8 cellular contexts compared by ENCODE assay signal in the genomic region with DNA sequence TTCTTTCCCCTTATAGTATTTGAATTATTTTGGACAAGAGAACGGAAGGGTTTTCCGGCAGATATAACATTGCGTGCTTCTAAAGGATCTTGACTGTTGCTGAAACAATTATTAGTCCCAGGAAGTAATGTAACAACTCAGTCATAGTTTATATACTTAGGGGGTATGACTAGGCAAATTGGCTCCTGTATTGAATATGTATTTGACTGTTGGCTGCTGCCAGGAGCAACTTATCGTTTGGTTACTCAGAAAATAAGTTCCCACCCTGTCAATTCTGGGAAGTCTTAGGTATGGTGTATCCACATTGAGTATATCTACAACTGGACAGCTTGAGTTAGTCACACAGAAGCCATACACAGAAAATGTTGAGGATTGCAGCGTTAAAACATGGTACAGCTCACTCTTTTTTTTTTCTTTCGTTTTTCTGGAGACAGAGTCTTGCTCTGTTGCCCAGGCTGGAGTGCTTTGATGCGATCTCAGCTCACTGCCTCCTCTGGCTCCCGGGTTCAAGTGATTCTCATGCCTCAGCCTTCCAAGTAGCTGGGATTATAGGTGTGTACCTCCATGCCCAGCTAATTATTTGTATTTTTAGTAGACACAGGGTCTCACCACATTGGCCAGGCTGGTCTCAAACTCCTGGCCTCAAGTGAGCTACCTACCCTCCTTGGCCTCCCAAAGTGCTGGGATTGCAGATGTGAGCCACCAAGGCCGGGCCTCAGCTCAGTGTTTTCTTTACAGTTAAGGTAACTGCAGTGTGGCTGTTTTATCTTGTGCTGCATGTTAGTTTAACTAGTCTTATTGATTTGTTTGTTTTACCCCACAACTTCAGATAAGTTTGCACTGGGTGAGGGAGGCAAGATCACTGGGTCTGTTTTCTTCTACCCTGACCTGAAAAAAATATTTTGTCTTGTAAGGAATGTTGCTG. TPM values are rescaled to one million over a fixed set of nuclear protein-coding genes. Genes with fewer than 3 reads are reported as not detected.
DNase-seq lines count a peak whose midpoint lies in the region; ATAC-seq and TF ChIP-seq lines count a peak whose summit lies in the region.

No MANE protein-coding gene starts in this region.

- H3K27me3 ChIP-seq in iPS-20b (ENCODE audit: insufficient read depth, low read length), result no peaks in the 10 kb centered on the region

- intact Hi-C loops in activated B cell treated with CpG ODN at 0.5 μM for 24 hours (cut with micrococcal nuclease), result no loop called here

- peak overlapping the region; percentile 99 for H3K27ac Mint-ChIP-seq in activated CD4-positive, alpha-beta T cell treated with anti-CD3 and anti-CD28 coated beads, Interleukin-2, amount 10 ng/mL, durations not matched to agents 7 days and 5 days
- H3K27ac Mint-ChIP-seq in activated B cell treated with CpG ODN at 0.5 μM for 24 hours, result peak overlapping the region; percentile 96

- peak overlapping the region; percentile 78 for H3K4me3 Mint-ChIP-seq in activated CD4-positive, alpha-beta T cell treated with anti-CD3 and anti-CD28 coated beads, Interleukin-2, amount 10 ng/mL, durations not matched to agents 7 days and 5 days
- H3K4me3 Mint-ChIP-seq in activated B cell treated with CpG ODN at 0.5 μM for 24 hours, result peak overlapping the region; percentile 74

- no peaks in the 10 kb centered on the region for H3K27me3 Mint-ChIP-seq in activated CD4-positive, alpha-beta T cell treated with anti-CD3 and anti-CD28 coated beads, Interleukin-2, amount 10 ng/mL, durations not matched to agents 7 days and 5 days
- no peaks in the 10 kb centered on the region for H3K27me3 Mint-ChIP-seq in activated B cell treated with CpG ODN at 0.5 μM for 24 hours

- no peak for DNase-seq in activated CD4-positive, alpha-beta T cell treated with anti-CD3 and anti-CD28 coated beads, Interleukin-2, amount 10 ng/mL, durations not matched to agents 7 days and 5 days
- DNase-seq in activated CD4-positive, alpha-beta T cell treated with anti-CD3 and anti-CD28 coated beads, Interleukin-2, amount 50 U/mL, for 48 hours, result no peak
- DNase-seq in activated B cell treated with CpG ODN at 0.5 μM for 24 hours (no peak), KBM-7 (no peak), NCI-H1436 treated with DMSO at 0.1 percent for 48 hours (lab: John Stamatoyannopoulos, UW) (no peak), GM03348 (ENCODE audit: low spot score) (no peak)

- ATAC-seq in activated B cell treated with CpG ODN at 0.5 μM for 24 hours (ENCODE audit: low read depth), result no peak

- peaks cover 49% of the 10 kb centered on the region for H3K36me3 Mint-ChIP-seq in activated CD4-positive, alpha-beta T cell treated with anti-CD3 and anti-CD28 coated beads, Interleukin-2, amount 10 ng/mL, durations not matched to agents 7 days and 5 days (ENCODE audit: low read depth)
- H3K36me3 Mint-ChIP-seq in activated B cell treated with CpG ODN at 0.5 μM for 24 hours (ENCODE audit: low read depth), result peaks cover 57% of the 10 kb centered on the region

- 0 out of 2 replicates have a peak overlapping the region, but pooled peaks have one; percentile 15 for H3K9ac ChIP-seq in iPS-20b (ENCODE audit: low read depth, low read length)

- peaks cover 92% of the 10 kb centered on the region for H3K4me1 Mint-ChIP-seq in activated CD4-positive, alpha-beta T cell treated with anti-CD3 and anti-CD28 coated beads, Interleukin-2, amount 10 ng/mL, durations not matched to agents 7 days and 5 days
- H3K4me1 Mint-ChIP-seq in activated B cell treated with CpG ODN at 0.5 μM for 24 hours, result peaks cover 95% of the 10 kb centered on the region

- CTCF ChIA-PET in activated CD4-positive, alpha-beta T cell treated with anti-CD3 and anti-CD28 coated beads, Interleukin-2, amount 10 ng/mL, durations not matched to agents 7 days and 5 days (lab: Charles Lee), result interaction anchor here (1.0 to 6.0 kb wide), 6 partner anchors 10 to 231 kb away, joined by 4 to 44 read pairs (median 6); partner anchors contain the start of gene SMAP2
- CTCF ChIA-PET in activated B cell treated with CpG ODN at 0.5 μM for 24 hours (lab: Charles Lee), result interaction anchor here (0.6 to 5.3 kb wide), 6 partner anchors 21 to 68 kb away, joined by 3 to 39 read pairs (median 6); no protein-coding TSS in a partner anchor

- in situ Hi-C loops in KBM-7 (cut with MboI; ENCODE audit: low pct_unique_long_range_greater_than_20kb, low sequenced_read_pairs), result no loop called here

- no peaks in the 10 kb centered on the region for H3K9me3 Mint-ChIP-seq in activated CD4-positive, alpha-beta T cell treated with anti-CD3 and anti-CD28 coated beads, Interleukin-2, amount 10 ng/mL, durations not matched to agents 7 days and 5 days
- no peaks in the 10 kb centered on the region for H3K9me3 Mint-ChIP-seq in activated B cell treated with CpG ODN at 0.5 μM for 24 hours

- no peaks in the 10 kb centered on the region for H3K36me3 ChIP-seq in iPS-20b (ENCODE audit: insufficient read depth, low read depth, low read length)

- no peak for TF ChIP-seq CTCF in activated B cell treated with CpG ODN at 0.5 μM for 24 hours (IDR thresholded peaks at IDR 0.05)

- POLR2A ChIA-PET in activated CD4-positive, alpha-beta T cell treated with anti-CD3 and anti-CD28 coated beads, Interleukin-2, amount 10 ng/mL, durations not matched to agents 7 days and 5 days (lab: Charles Lee), result interaction anchor here (0.6 to 0.7 kb wide), 3 partner anchors 41 to 377 kb away, joined by 3 to 9 read pairs (median 3); no protein-coding TSS in a partner anchor
- POLR2A ChIA-PET in activated B cell treated with CpG ODN at 0.5 μM for 24 hours (lab: Charles Lee), result interaction anchor here (0.7 to 17.6 kb wide), 13 partner anchors 5 to 343 kb away, joined by 3 to 625 read pairs (median 28); partner anchors contain the start of genes CAP1, COL9A2, RLF and SMAP2

- H3K4me3 ChIP-seq in iPS-20b (ENCODE audit: low read length), result no peak overlapping the region

- no peaks in the 10 kb centered on the region for H3K4me1 ChIP-seq in iPS-20b (ENCODE audit: insufficient read depth, low read length)

- H3K9me3 ChIP-seq in iPS-20b (ENCODE audit: insufficient read depth, low read depth, low read length), result no peaks in the 10 kb centered on the region

- H3K27ac ChIP-seq in iPS-20b (ENCODE audit: low read length), result no peak overlapping the region
- peak overlapping the region; percentile 42 for H3K27ac ChIP-seq in temporal lobe (ENCODE audit: low read depth, low read length)

RNA-seq across cellular contexts. Expression of gene SMAP2, which starts 10.2 kb away (rescaled TPM):
- 100 to 1,000 TPM; 115 to 140 TPM for total RNA-seq in activated CD4-positive, alpha-beta T cell treated with anti-CD3 and anti-CD28 coated beads, Interleukin-2, amount 10 ng/mL, durations not matched to agents 7 days and 5 days
- total RNA-seq in activated B cell treated with CpG ODN at 0.5 μM for 24 hours (202 and 220 TPM in 2 replicates), temporal lobe (27.3 TPM)
